In the genomic region with DNA sequence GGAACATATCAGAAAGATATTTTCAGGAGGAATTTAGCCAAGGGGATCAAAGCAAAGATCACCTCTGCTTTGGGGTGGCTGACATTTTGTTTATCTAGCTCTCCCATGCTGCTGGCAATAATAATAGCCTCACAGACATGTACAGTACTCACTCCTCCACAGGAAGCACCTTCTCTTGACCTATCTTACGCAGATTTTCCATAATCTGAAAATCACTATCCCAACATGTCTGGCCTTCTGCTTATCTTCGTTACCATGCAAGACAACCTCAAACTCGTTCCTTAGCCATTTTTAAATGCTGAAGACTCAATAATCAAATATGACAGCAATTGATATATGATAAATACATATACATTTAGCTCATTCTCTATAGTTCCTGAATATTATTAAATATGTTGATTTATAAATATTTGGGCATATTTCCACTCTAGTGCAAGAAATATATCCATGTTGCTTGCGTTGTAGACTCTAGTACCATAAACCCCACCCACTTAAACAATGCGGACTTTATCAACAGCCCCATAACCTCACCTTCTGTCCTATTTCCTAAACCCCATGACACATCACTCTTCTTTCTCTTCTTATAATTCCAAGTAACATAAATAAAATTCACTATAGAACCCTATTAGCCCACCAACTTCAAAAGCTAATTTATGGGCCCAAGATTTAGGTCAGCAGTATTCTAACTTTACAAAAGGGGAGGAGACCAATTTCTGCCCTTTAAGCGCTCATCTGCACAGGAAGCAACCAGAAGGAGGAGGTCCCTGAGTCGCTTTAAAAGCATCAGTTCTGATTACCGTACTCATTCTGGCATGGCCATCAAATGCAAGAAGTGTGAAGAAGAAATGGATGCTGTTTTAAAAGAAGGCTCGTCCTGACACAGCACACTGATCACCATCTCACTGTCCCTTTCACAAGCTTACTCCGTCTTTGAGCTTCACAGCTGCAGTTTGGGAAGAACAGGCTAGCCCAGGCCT, we compare ENCODE assay signal across 1 cellular context.
TF ChIP-seq lines count a peak whose summit lies in the region.

No MANE protein-coding gene starts in this region.

TF ChIP-seq in GM12878, 131 proteins besides CTCF, POLR2A, EP300 and RAD21:
- TF ChIP-seq NR2C1 (IDR thresholded peaks at IDR 0.05): no peak
- 0 out of 2 replicates have a peak, but pooled peaks have one; percentile 28 for TF ChIP-seq POLR2AphosphoS5 (IDR thresholded peaks at IDR 0.05; ENCODE audit: low read length)
